ENCODE assay signal across 11 cellular contexts in the genomic region with DNA sequence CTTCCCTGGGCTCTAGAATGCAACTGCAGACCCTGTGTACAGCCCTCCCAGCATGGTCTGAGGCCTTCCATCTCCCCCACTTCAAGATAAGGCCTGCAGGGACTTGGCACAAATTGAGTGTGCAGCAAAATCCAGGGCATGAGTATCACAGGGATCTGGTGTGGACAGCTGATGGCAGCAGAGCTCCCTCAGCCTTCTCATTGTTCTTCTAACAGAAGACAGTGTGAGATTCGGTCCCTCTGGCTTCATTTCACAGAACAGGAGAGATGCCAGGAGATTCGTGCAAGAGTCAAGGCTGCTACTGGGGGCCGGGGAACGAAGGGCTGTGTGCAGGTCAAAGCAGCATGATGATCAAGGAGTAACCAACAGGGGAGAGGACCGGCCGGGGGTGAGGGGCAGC.
DNase-seq lines count a peak whose midpoint lies in the region; ATAC-seq, FAIRE-seq and TF ChIP-seq lines count a peak whose summit lies in the region.
"Had no signal": no experiment of that assay in that cellular context is flagged by ENCODE, and none has a peak within 500 bp of the region (broad histone marks: within the 10 kb centered on the region; RNA-seq: fewer than 3 reads in every experiment).

No MANE protein-coding gene starts in this region.

- H3K9ac ChIP-seq in keratinocyte (ENCODE audit: control insufficient read depth, extremely low read depth, insufficient read depth, low read length), result no peak overlapping the region

- no peak overlapping the region for H3K4me2 ChIP-seq in keratinocyte (ENCODE audit: control insufficient read depth, extremely low read depth, insufficient read depth, low read depth, low read length)

- TF ChIP-seq CTCF in GM13976 (IDR thresholded peaks at IDR 0.05; ENCODE audit: borderline replicate concordance, control extremely low read depth, extremely low read depth, insufficient read depth, missing control alignments), result peak; percentile 31
- peak; percentile 69 for TF ChIP-seq CTCF in brain microvascular endothelial cell (IDR thresholded peaks at IDR 0.05; ENCODE audit: low read depth, low read length, missing control alignments)
- peak in 2 of 3 experiments; percentile 32 to 61 for TF ChIP-seq CTCF in keratinocyte (optimal IDR thresholded peaks at IDR 0.05 in 1 of 3, IDR thresholded peaks at IDR 0.05 in 1 of 3, conservative IDR thresholded peaks at IDR 0.05 in 1 of 3; ENCODE audit: extremely low read depth in 1 of 3, insufficient read depth in 2 of 3, low read length in 3 of 3)

- H3K4me3 ChIP-seq in brain microvascular endothelial cell (ENCODE audit: low read depth, low read length) (no peak overlapping the region), keratinocyte (ENCODE audit: control insufficient read depth in 2 of 3, extremely low read depth in 1 of 3, insufficient read depth in 2 of 3, low read depth in 1 of 3, low read length in 3 of 3) (no peak overlapping the region)
- H3K4me3 ChIP-seq: body of pancreas, lung had no signal

- in situ Hi-C loops in GM13976 (cut with MboI; ENCODE audit: low sequenced_read_pairs, unreplicated experiment) (loop anchor here (25.0 kb wide), 1 partner anchor 429 kb away; no protein-coding TSS in a partner anchor), brain microvascular endothelial cell (cut with HindIII; ENCODE audit: low pct_ligation_motif_present, low sequenced_read_pairs) (no loop called here)

- no peak overlapping the region for H3K27ac ChIP-seq in brain microvascular endothelial cell
- no peak overlapping the region for H3K27ac ChIP-seq in keratinocyte (ENCODE audit: control insufficient read depth, insufficient read depth, low read length)
- H3K27ac ChIP-seq: body of pancreas had no signal

- DNase-seq in AG08395 (ENCODE audit: low spot score), result peak; percentile 50
- no peak for DNase-seq in GM13976 (ENCODE audit: low spot score)
- peak; percentile 28 for DNase-seq in brain microvascular endothelial cell
- no peak for DNase-seq in keratinocyte (ENCODE audit: low read depth, low spot score)
- DNase-seq in HK-2 (ENCODE audit: unreplicated experiment), result no peak
- DNase-seq in T-helper 9 cell, result no peak
- DNase-seq in SHP77 treated with DMSO at 0.1 percent for 48 hours (lab: John Stamatoyannopoulos, UW), result no peak
- DNase-seq: body of pancreas, Karpas-422 had no signal

- peaks cover 4% of the 10 kb centered on the region for H3K36me3 ChIP-seq in brain microvascular endothelial cell (replicated peaks)
- H3K36me3 ChIP-seq in keratinocyte (ENCODE audit: control insufficient read depth in 2 of 2, extremely low read depth in 1 of 2, insufficient read depth in 2 of 2, low read length in 2 of 2), result peaks cover 3 to 26% of the 10 kb centered on the region in 2 experiments

- no peaks in the 10 kb centered on the region for H3K9me3 ChIP-seq in keratinocyte (ENCODE audit: control insufficient read depth, low read depth, low read length)
- H3K9me3 ChIP-seq: body of pancreas had no signal

- H2AFZ ChIP-seq in keratinocyte (ENCODE audit: control insufficient read depth, low read length), result no peak overlapping the region

- no peaks in the 10 kb centered on the region for H4K20me1 ChIP-seq in keratinocyte (ENCODE audit: control insufficient read depth, extremely low read depth, insufficient read depth, low read length)

- H3K27me3 ChIP-seq in brain microvascular endothelial cell (replicated peaks) (no peaks in the 10 kb centered on the region), keratinocyte (ENCODE audit: control insufficient read depth, extremely low read depth, insufficient read depth, low read length) (no peaks in the 10 kb centered on the region)
- H3K27me3 ChIP-seq: body of pancreas had no signal

- ATAC-seq in HG02852 (IDR thresholded peaks at IDR 0.05; ENCODE audit: unreplicated experiment), result no peak
- ATAC-seq: body of pancreas had no signal

- no peaks in the 10 kb centered on the region for H3K9me1 ChIP-seq in keratinocyte (ENCODE audit: control insufficient read depth, extremely low read depth, insufficient read depth, low read length)

- H3K79me2 ChIP-seq in keratinocyte (ENCODE audit: control insufficient read depth, insufficient read depth, low read length), result no peaks in the 10 kb centered on the region

- FAIRE-seq in keratinocyte (lab: Jason Lieb, UNC), result no peak

- dilution Hi-C loops in keratinocyte (cut with MboI; ENCODE audit: extremely low pct_ligation_motif_present, low sequenced_read_pairs), result no loop called here

- H3K4me1 ChIP-seq in keratinocyte (ENCODE audit: control insufficient read depth, extremely low read depth, insufficient read depth, low read length), result no peaks in the 10 kb centered on the region

Comparison
In these comparisons a context has a peak if more than half of its experiments do, and no peak if none do; other contexts are left out.
1. DNase-seq: peak in AG08395 (single experiment) and brain microvascular endothelial cell (single experiment); none in GM13976 (single experiment), keratinocyte (single experiment), HK-2 (single experiment), T-helper 9 cell (single experiment) and SHP77 treated with DMSO at 0.1 percent for 48 hours (single experiment).
2. Peak in every context shown above with its lines, with median percentiles within 50 percentile points of each other: CTCF ChIP-seq.